Comparison of ENCODE assay signal across 19 cellular contexts in the genomic region with DNA sequence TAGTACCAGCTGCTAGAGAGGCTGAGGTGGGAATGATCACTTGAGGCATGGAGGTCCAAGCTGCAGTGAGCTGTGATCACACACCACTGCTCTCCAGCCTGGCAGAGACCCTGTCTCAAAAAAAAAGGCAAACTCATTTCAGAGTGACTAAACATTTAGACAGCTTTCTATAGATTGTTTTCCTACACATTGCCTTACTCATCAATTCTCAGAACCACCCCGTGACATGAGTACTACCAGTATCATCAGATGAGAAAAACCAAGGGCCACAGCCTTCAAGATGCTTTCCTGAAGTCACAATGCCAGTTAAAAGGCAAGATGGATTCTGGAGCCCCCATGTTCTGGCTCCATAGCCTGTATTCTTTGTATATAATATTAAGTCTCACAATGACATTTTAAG. TPM values are rescaled to one million over a fixed set of nuclear protein-coding genes. Genes with fewer than 3 reads are reported as not detected.
DNase-seq lines count a peak whose midpoint lies in the region; ATAC-seq and TF ChIP-seq lines count a peak whose summit lies in the region.
"Had no signal": no experiment of that assay in that cellular context is flagged by ENCODE, and none has a peak within 500 bp of the region (broad histone marks: within the 10 kb centered on the region; RNA-seq: fewer than 3 reads in every experiment).

No MANE protein-coding gene starts in this region.

- WGBS in endodermal cell (ENCODE audit: insufficient coverage in 1 of 2, insufficient read length in 1 of 2), 2 experiments, result 96 to 100% methylated on average over 1 of the region's 1 CpG

- H3K36me3 ChIP-seq in CD8-positive, alpha-beta memory T cell (ENCODE audit: insufficient read depth, low read length), result peaks cover 26% of the 10 kb centered on the region
- peaks cover 50% of the 10 kb centered on the region for H3K36me3 ChIP-seq in endodermal cell (ENCODE audit: control insufficient read depth, insufficient read depth, low read length)

- no peak overlapping the region for H3K27ac ChIP-seq in CD8-positive, alpha-beta memory T cell (ENCODE audit: low read depth, low read length)
- H3K27ac ChIP-seq in endodermal cell (ENCODE audit: low read depth, low read length), result no peak overlapping the region
- H3K27ac ChIP-seq: C4-2B, sigmoid colon, transverse colon had no signal

- ATAC-seq in HG03521 (IDR thresholded peaks at IDR 0.05; ENCODE audit: unreplicated experiment), result no peak

- no peak overlapping the region for H3K9ac ChIP-seq in endodermal cell (ENCODE audit: extremely low read depth, low read length, poor library complexity, severe bottlenecking)

- DNase-seq in CD14-positive monocyte (ENCODE audit: low spot score) (no peak), endodermal cell (no peak), C1 segment of cervical spinal cord (lab: John Stamatoyannopoulos, UW) (no peak), A172 (ENCODE audit: low spot score) (no peak), SW480 (ENCODE audit: low spot score) (no peak)
- no peak for DNase-seq in CD8-positive, alpha-beta memory T cell
- DNase-seq: anterior cingulate cortex, foreskin melanocyte, NCI-H1930, NCI-H510A treated with DMSO at 0.1 percent for 48 hours, OCI-M1, sigmoid colon, transverse colon had no signal

- intact Hi-C loops in CD14-positive monocyte (cut with micrococcal nuclease), result no loop called here

- H3K4me3 Mint-ChIP-seq in CD14-positive monocyte, result no peak overlapping the region
- H3K4me3 Mint-ChIP-seq in CD8-positive, alpha-beta memory T cell, result peak overlapping the region in 6 of 7 donors; percentile 19 to 100 (median 28)
- H3K4me3 Mint-ChIP-seq in T-helper 1 cell treated with Interleukin-12 subunit alpha and Interleukin-12 subunit beta and Interleukin-4 antibody, amounts not matched to agents 30 μg/mL and 1 μg/mL, for 36 hours, result peak overlapping the region; percentile 28
- H3K4me3 Mint-ChIP-seq in endodermal cell, result peak overlapping the region; percentile 100

- peaks cover 18% of the 10 kb centered on the region for H3K4me1 ChIP-seq in CD8-positive, alpha-beta memory T cell (ENCODE audit: insufficient read depth, low read length)
- no peaks in the 10 kb centered on the region for H3K4me1 ChIP-seq in endodermal cell (ENCODE audit: control insufficient read depth, insufficient read depth, low read length)

- no peak overlapping the region for H3K4me3 ChIP-seq in CD8-positive, alpha-beta memory T cell (ENCODE audit: low read length)
- no peak overlapping the region for H3K4me3 ChIP-seq in endodermal cell (ENCODE audit: low read length)
- H3K4me3 ChIP-seq: lung, sigmoid colon, transverse colon had no signal

- H3K9me3 Mint-ChIP-seq in CD14-positive monocyte (peaks cover 4 to 13% (median 9%) of the 10 kb centered on the region in 7 donors), endodermal cell (peaks cover 10% of the 10 kb centered on the region)
- no peaks in the 10 kb centered on the region for H3K9me3 Mint-ChIP-seq in CD8-positive, alpha-beta memory T cell
- peaks cover 5% of the 10 kb centered on the region for H3K9me3 Mint-ChIP-seq in T-helper 1 cell treated with Interleukin-12 subunit alpha and Interleukin-12 subunit beta and Interleukin-4 antibody, amounts not matched to agents 30 μg/mL and 1 μg/mL, for 36 hours

- peaks cover 5% of the 10 kb centered on the region for H3K9me3 ChIP-seq in CD8-positive, alpha-beta memory T cell (ENCODE audit: low read length)
- H3K9me3 ChIP-seq in endodermal cell (ENCODE audit: control insufficient read depth, low read length), result peaks cover 6% of the 10 kb centered on the region

- POLR2A ChIA-PET in CD8-positive, alpha-beta memory T cell (lab: Charles Lee), result no interaction called here

- peaks cover 17% of the 10 kb centered on the region for H3K4me1 Mint-ChIP-seq in CD14-positive monocyte
- peaks cover 23 to 32% (median 29%) of the 10 kb centered on the region in 3 donors for H3K4me1 Mint-ChIP-seq in CD8-positive, alpha-beta memory T cell
- H3K4me1 Mint-ChIP-seq in T-helper 1 cell treated with Interleukin-12 subunit alpha and Interleukin-12 subunit beta and Interleukin-4 antibody, amounts not matched to agents 30 μg/mL and 1 μg/mL, for 36 hours (ENCODE audit: low read depth), result peaks cover 14% of the 10 kb centered on the region
- no peaks in the 10 kb centered on the region for H3K4me1 Mint-ChIP-seq in endodermal cell

- CTCF ChIA-PET in CD8-positive, alpha-beta memory T cell (lab: Charles Lee), result interaction anchor here (0.6 kb wide), 1 partner anchor 46 kb away, joined by 4 read pairs; no protein-coding TSS in a partner anchor

- H3K27me3 ChIP-seq in CD8-positive, alpha-beta memory T cell (ENCODE audit: insufficient read depth, low read length, poor library complexity, severe bottlenecking), result no peaks in the 10 kb centered on the region
- peaks cover 12% of the 10 kb centered on the region for H3K27me3 ChIP-seq in endodermal cell (ENCODE audit: control insufficient read depth, insufficient read depth, low read length, poor library complexity, severe bottlenecking)
- H3K27me3 ChIP-seq: sigmoid colon, transverse colon had no signal

- H3K27ac Mint-ChIP-seq in CD14-positive monocyte (peak overlapping the region in 5 of 7 donors; percentile 32 to 69 (median 59)), endodermal cell (no peak overlapping the region)
- H3K27ac Mint-ChIP-seq in CD8-positive, alpha-beta memory T cell, result peak overlapping the region in 7 of 8 donors; percentile 31 to 84 (median 42)
- H3K27ac Mint-ChIP-seq in T-helper 1 cell treated with Interleukin-12 subunit alpha and Interleukin-12 subunit beta and Interleukin-4 antibody, amounts not matched to agents 30 μg/mL and 1 μg/mL, for 36 hours, result peak overlapping the region; percentile 76

- peaks cover 30 to 49% of the 10 kb centered on the region in 2 donors for H3K36me3 Mint-ChIP-seq in CD14-positive monocyte
- H3K36me3 Mint-ChIP-seq in CD8-positive, alpha-beta memory T cell, result peaks cover 0 to 51% (median 3%) of the 10 kb centered on the region in 3 donors
- H3K36me3 Mint-ChIP-seq in T-helper 1 cell treated with Interleukin-12 subunit alpha and Interleukin-12 subunit beta and Interleukin-4 antibody, amounts not matched to agents 30 μg/mL and 1 μg/mL, for 36 hours (ENCODE audit: low read depth), result peaks cover 18% of the 10 kb centered on the region
- peaks cover 39% of the 10 kb centered on the region for H3K36me3 Mint-ChIP-seq in endodermal cell (ENCODE audit: low read depth)

- H3K27me3 Mint-ChIP-seq in CD14-positive monocyte (ENCODE audit: low read depth in 3 of 3) (no peaks in the 10 kb centered on the region), endodermal cell (ENCODE audit: insufficient read depth) (peaks cover 24% of the 10 kb centered on the region)
- peaks cover 0 to 2% of the 10 kb centered on the region in 2 donors for H3K27me3 Mint-ChIP-seq in CD8-positive, alpha-beta memory T cell
- peaks cover 3% of the 10 kb centered on the region for H3K27me3 Mint-ChIP-seq in T-helper 1 cell treated with Interleukin-12 subunit alpha and Interleukin-12 subunit beta and Interleukin-4 antibody, amounts not matched to agents 30 μg/mL and 1 μg/mL, for 36 hours (ENCODE audit: low read depth)

- TF ChIP-seq CTCF in CD14-positive monocyte (IDR thresholded peaks at IDR 0.05) (no peak), endodermal cell (conservative IDR thresholded peaks at IDR 0.05) (no peak)

RNA-seq across cellular contexts. Expression of a gene that starts 1.9 kb away (rescaled TPM):
- polyA plus RNA-seq in CD14-positive monocyte, result 100 to 1,000 TPM in 1 of 2 donors, 10 to 100 TPM in 1; 67.3 to 106 TPM
- total RNA-seq in CD8-positive, alpha-beta memory T cell, result 100 to 1,000 TPM; 115 to 118 TPM
- polyA plus RNA-seq in CD8-positive, alpha-beta memory T cell, result 203 TPM
- total RNA-seq in endodermal cell, result 10 to 100 TPM; 43.5 to 60.0 TPM
- 63.8 TPM for polyA plus RNA-seq in endodermal cell (2013, experiment 1 of 2)
- polyA plus RNA-seq in endodermal cell (2013, experiment 2 of 2), result 61.1 TPM
- 49.0 and 60.3 TPM in 2 replicates for total RNA-seq in A172 (2014; rRNA removed; shearing (Covaris generic))

RNA-seq across cellular contexts. Expression of a gene that starts 22.4 kb away (rescaled TPM):
- under 1 TPM in 1 of 2 donors, not detected in 1; 0.13 TPM for polyA plus RNA-seq in CD14-positive monocyte
- total RNA-seq in CD8-positive, alpha-beta memory T cell, result under 1 TPM in 1 of 2 experiments, not detected in 1; 0.27 TPM
- not detected for polyA plus RNA-seq in CD8-positive, alpha-beta memory T cell
- total RNA-seq in endodermal cell, result 10 to 100 TPM; 10.1 to 11.8 TPM
- polyA plus RNA-seq in endodermal cell (2013, experiment 1 of 2), result 4.8 TPM
- 2.7 TPM for polyA plus RNA-seq in endodermal cell (2013, experiment 2 of 2)
- 1.5 TPM in 1 of 2 replicates, not detected in the other for total RNA-seq in A172 (2014; rRNA removed; shearing (Covaris generic))
- polyA plus RNA-seq: neural cell had no signal

RNA-seq across cellular contexts. Expression of a gene that starts 40.1 kb away (rescaled TPM):
- polyA plus RNA-seq in CD14-positive monocyte, result 100 to 1,000 TPM; 306 to 344 TPM
- 10 to 100 TPM; 12.4 to 15.6 TPM for total RNA-seq in CD8-positive, alpha-beta memory T cell
- 63.3 TPM for polyA plus RNA-seq in CD8-positive, alpha-beta memory T cell
- total RNA-seq in endodermal cell, result 1 to 10 TPM; 8.5 to 8.8 TPM
- 4.2 TPM for polyA plus RNA-seq in endodermal cell (2013, experiment 1 of 2)
- 4.6 TPM for polyA plus RNA-seq in endodermal cell (2013, experiment 2 of 2)
- not detected in 2 replicates for total RNA-seq in A172 (2014; rRNA removed; shearing (Covaris generic))
- total RNA-seq: HT1080 had no signal

RNA-seq across cellular contexts. Expression of a gene that starts 47.3 kb away (rescaled TPM):
- 10 to 100 TPM; 25.9 to 36.7 TPM for polyA plus RNA-seq in CD14-positive monocyte
- 1 to 10 TPM; 7.3 to 8.9 TPM for total RNA-seq in CD8-positive, alpha-beta memory T cell
- 23.3 TPM for polyA plus RNA-seq in CD8-positive, alpha-beta memory T cell
- total RNA-seq in endodermal cell, result 10 to 100 TPM; 17.5 to 17.7 TPM
- polyA plus RNA-seq in endodermal cell (2013, experiment 1 of 2), result 11.0 TPM
- 10.3 TPM for polyA plus RNA-seq in endodermal cell (2013, experiment 2 of 2)
- total RNA-seq in A172 (2014; rRNA removed; shearing (Covaris generic)), result 0.96 and 2.3 TPM in 2 replicates
- polyA plus RNA-seq: neural cell had no signal

Comparison
In these comparisons a context has a peak if more than half of its experiments do, and no peak if none do; other contexts are left out.
1. H3K4me3 Mint-ChIP-seq: peak in CD8-positive, alpha-beta memory T cell (6 of 7), T-helper 1 cell treated with Interleukin-12 subunit alpha and Interleukin-12 subunit beta and Interleukin-4 antibody, amounts not matched to agents 30 μg/mL and 1 μg/mL, for 36 hours (single experiment) and endodermal cell (single experiment); none in CD14-positive monocyte (0 of 2).